9 cellular contexts compared by ENCODE assay signal in the genomic region with DNA sequence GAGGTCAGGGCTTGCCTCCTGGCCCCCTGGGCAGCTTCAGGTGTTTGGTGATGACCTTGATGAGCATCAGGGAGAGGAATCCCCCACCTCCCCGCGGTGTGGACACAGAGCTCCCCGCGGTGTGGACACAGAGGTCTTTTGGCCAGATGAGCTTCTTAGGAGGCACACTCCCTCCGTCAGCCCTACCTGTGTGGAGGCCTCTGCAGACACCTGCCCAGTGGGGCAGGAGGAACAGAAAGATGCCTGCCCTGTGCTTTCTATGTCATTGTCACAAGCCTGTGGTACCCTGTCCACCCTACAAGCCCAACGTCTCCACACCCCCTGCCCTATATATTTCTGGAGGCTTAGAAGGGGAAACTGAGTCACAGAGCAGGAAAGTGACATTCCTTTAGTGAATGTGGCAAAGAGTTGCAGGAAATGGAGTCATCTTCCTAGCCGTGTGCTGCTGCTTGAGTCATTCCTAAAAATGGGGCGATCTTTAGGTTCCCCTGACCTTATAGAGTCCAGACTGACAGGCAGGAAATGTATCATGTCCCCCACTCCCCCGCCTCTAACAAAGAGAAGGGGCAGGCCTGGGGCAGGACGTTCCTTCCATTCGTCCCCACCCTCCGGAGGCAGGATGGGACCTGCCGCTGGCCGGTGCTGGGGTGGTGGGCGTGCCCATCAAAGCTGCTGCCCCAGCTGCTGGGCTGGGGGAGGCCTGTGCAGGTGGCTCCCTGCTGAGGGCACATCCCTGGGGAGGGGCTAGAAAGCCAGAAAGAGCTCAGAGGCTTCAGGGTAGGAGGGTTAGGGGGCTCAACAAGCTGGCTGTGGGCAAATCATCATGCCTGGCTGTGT. TPM values are rescaled to one million over a fixed set of nuclear protein-coding genes. Genes with fewer than 3 reads are reported as not detected.
DNase-seq lines count a peak whose midpoint lies in the region; ATAC-seq and TF ChIP-seq lines count a peak whose summit lies in the region.
"Had no signal": no experiment of that assay in that cellular context is flagged by ENCODE, and none has a peak within 500 bp of the region (broad histone marks: within the 10 kb centered on the region; RNA-seq: fewer than 3 reads in every experiment).

No MANE protein-coding gene starts in this region.

- H3F3A ChIP-seq in GM23248 (ENCODE audit: insufficient read depth), result no peaks in the 10 kb centered on the region

- no peak overlapping the region for H3K27ac Mint-ChIP-seq in WTC11

- POLR2A ChIA-PET in WTC11 (lab: Charles Lee), result no interaction called here

- no peak overlapping the region for H3K4ac ChIP-seq in mesendoderm (ENCODE audit: low read depth, low read length)

- peaks cover 37% of the 10 kb centered on the region for H3K4me1 Mint-ChIP-seq in WTC11

- H3K9me2 ChIP-seq in GM23248 (ENCODE audit: insufficient read depth), result no peaks in the 10 kb centered on the region

- H3K9me3 ChIP-seq in BLaER1 (no peaks in the 10 kb centered on the region), GM23248 (ENCODE audit: low read depth) (no peaks in the 10 kb centered on the region)
- H3K9me3 ChIP-seq: tibial nerve had no signal

- no peak overlapping the region for H2AK5ac ChIP-seq in mesendoderm (ENCODE audit: low read length)

- H4K20me1 ChIP-seq in BLaER1 (peaks cover 35% of the 10 kb centered on the region), GM23248 (ENCODE audit: insufficient read depth) (no peaks in the 10 kb centered on the region)

- CTCF ChIA-PET in WTC11 (lab: Charles Lee), result interaction anchor here (1.0 to 1.4 kb wide), 4 partner anchors 8 to 34 kb away, joined by 3 to 6 read pairs (median 4); no protein-coding TSS in a partner anchor

- H3K79me2 ChIP-seq in GM23248 (ENCODE audit: insufficient read depth) (no peaks in the 10 kb centered on the region), mesendoderm (ENCODE audit: control insufficient read depth, insufficient read depth, low read length) (no peaks in the 10 kb centered on the region)

- H3K56ac ChIP-seq in mesendoderm (ENCODE audit: low read length), result peak overlapping the region; percentile 49

- TF ChIP-seq CTCF in WTC11 (IDR thresholded peaks at IDR 0.05), result no peak

- peak overlapping the region; percentile 56 for H3K4me3 Mint-ChIP-seq in WTC11

- in situ Hi-C loops in GM23248 (cut with MboI), result no loop called here

- no peaks in the 10 kb centered on the region for H3K9me3 Mint-ChIP-seq in WTC11

- peak overlapping the region; percentile 75; the same call in 1 of the 2 replicates for H3K9ac ChIP-seq in BLaER1
- no peak overlapping the region for H3K9ac ChIP-seq in GM23248
- no peak overlapping the region for H3K9ac ChIP-seq in mesendoderm (ENCODE audit: low read length)

- no peak overlapping the region for H4K5ac ChIP-seq in mesendoderm (ENCODE audit: low read length)

- no peaks in the 10 kb centered on the region for H3K36me3 Mint-ChIP-seq in WTC11

- no peak overlapping the region for H3K18ac ChIP-seq in mesendoderm (ENCODE audit: low read length)

- no peak overlapping the region for H2AFZ ChIP-seq in GM23248

- 43 to 48% methylated on average over 15 of the region's 15 CpGs for WGBS in GM23248 (ENCODE audit: low coverage in 1 of 2, low lambda C conversion rate in 2 of 2, missing lambda C conversion rate in 2 of 2), 2 experiments
- WGBS in mesendoderm (ENCODE audit: extremely low coverage, insufficient coverage, low lambda C conversion rate), result no CpG with 5 or more reads among the region's 15 CpGs

- no peaks in the 10 kb centered on the region for H3K79me1 ChIP-seq in mesendoderm (ENCODE audit: low read length)

- H4K8ac ChIP-seq in mesendoderm (ENCODE audit: low read depth, low read length), result no peak overlapping the region

- no peak overlapping the region for H2BK5ac ChIP-seq in mesendoderm (ENCODE audit: low read length)

- H3K27me3 ChIP-seq in BLaER1 (no peaks in the 10 kb centered on the region), GM23248 (replicated peaks; ENCODE audit: insufficient read depth) (no peaks in the 10 kb centered on the region), mesendoderm (ENCODE audit: insufficient read depth, low read length, poor library complexity) (no peaks in the 10 kb centered on the region)

- H3K27ac ChIP-seq in BLaER1, result peak overlapping the region; percentile 79; the same call in 1 of the 2 replicates
- H3K27ac ChIP-seq in GM23248, result no peak overlapping the region
- H3K27ac ChIP-seq in mesendoderm (ENCODE audit: low read depth, low read length), result no peak overlapping the region
- H3K27ac ChIP-seq: tibial nerve had no signal

- no peak overlapping the region for H2BK15ac ChIP-seq in mesendoderm (replicated peaks; ENCODE audit: low read depth)

- peak; percentile 24 for DNase-seq in GM23248
- DNase-seq in WTC11 (ENCODE audit: low spot score), result no peak
- no peak for DNase-seq in mesendoderm
- no peak for DNase-seq in amniotic stem cell (lab: John Stamatoyannopoulos, UW)
- DNase-seq in H4 (ENCODE audit: low spot score), result no peak
- DNase-seq in DMS79 (lab: John Stamatoyannopoulos, UW), result no peak

- no peak overlapping the region for H2BK120ac ChIP-seq in mesendoderm (ENCODE audit: low read depth, low read length)

- H3K4me2 ChIP-seq in BLaER1 (peak overlapping the region; percentile 99), GM23248 (ENCODE audit: unreplicated experiment) (no peak overlapping the region), mesendoderm (ENCODE audit: low read length) (no peak overlapping the region)

- H3K36me3 ChIP-seq in BLaER1 (no peaks in the 10 kb centered on the region), GM23248 (ENCODE audit: low read depth) (no peaks in the 10 kb centered on the region), mesendoderm (ENCODE audit: control insufficient read depth, insufficient read depth, low read length) (no peaks in the 10 kb centered on the region)
- H3K36me3 ChIP-seq: tibial nerve had no signal

- peaks cover 26% of the 10 kb centered on the region for H3K27me3 Mint-ChIP-seq in WTC11 (ENCODE audit: low read depth)

- ATAC-seq in WTC11, result peak; percentile 6; the same call in 1 of the 2 replicates
- no peak for ATAC-seq in GM19467 (IDR thresholded peaks at IDR 0.05; ENCODE audit: unreplicated experiment)

- H3K4me3 ChIP-seq in BLaER1, result peak overlapping the region; percentile 80
- H3K4me3 ChIP-seq in GM23248, result no peak overlapping the region
- H3K4me3 ChIP-seq in mesendoderm (ENCODE audit: low read length), result no peak overlapping the region

- H3K4me1 ChIP-seq in BLaER1, result peaks cover 96% of the 10 kb centered on the region
- H3K4me1 ChIP-seq in GM23248 (ENCODE audit: insufficient read depth), result 0 out of 2 replicates have a peak, but pooled peaks cover 6% of the 10 kb centered on the region
- peaks cover 7% of the 10 kb centered on the region for H3K4me1 ChIP-seq in mesendoderm (ENCODE audit: control insufficient read depth, low read depth, low read length)

- H3K23ac ChIP-seq in mesendoderm (ENCODE audit: low read length), result peak overlapping the region; percentile 93

TF ChIP-seq in WTC11, 78 proteins besides CTCF, POLR2A, EP300 and RAD21:
- TF ChIP-seq, protein P1, sequence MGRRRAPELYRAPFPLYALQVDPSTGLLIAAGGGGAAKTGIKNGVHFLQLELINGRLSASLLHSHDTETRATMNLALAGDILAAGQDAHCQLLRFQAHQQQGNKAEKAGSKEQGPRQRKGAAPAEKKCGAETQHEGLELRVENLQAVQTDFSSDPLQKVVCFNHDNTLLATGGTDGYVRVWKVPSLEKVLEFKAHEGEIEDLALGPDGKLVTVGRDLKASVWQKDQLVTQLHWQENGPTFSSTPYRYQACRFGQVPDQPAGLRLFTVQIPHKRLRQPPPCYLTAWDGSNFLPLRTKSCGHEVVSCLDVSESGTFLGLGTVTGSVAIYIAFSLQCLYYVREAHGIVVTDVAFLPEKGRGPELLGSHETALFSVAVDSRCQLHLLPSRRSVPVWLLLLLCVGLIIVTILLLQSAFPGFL (CRISPR knock-in tag; IDR thresholded peaks at IDR 0.05; ENCODE audit: borderline replicate concordance), result no peak
- TF ChIP-seq TEAD4 (CRISPR knock-in tag; IDR thresholded peaks at IDR 0.05), result no peak
- TF ChIP-seq ZNF423 (CRISPR knock-in tag; IDR thresholded peaks at IDR 0.05), result peak; percentile 12; the same call in 1 of the 2 replicates
TF ChIP-seq in WTC11: peak in this region for 1.

RNA-seq across cellular contexts. Expression of a gene that starts 1.0 kb away (rescaled TPM):
- 3.8 and 13.2 TPM in 2 replicates for total RNA-seq in GM23248 (2014; rRNA removed; shearing (Covaris generic))
- 6.5 and 7.0 TPM in 2 replicates for polyA plus RNA-seq in GM23248 (2016; fragmentation: Nextera tagmentation; extraction: Ambion mirVana)
- total RNA-seq in WTC11 (2021), result 6.3 to 8.3 TPM (median 7.9 TPM) in 3 replicates
- 7.3 TPM for polyA plus RNA-seq in mesendoderm (2013, experiment 1 of 2)
- 7.5 TPM for polyA plus RNA-seq in mesendoderm (2013, experiment 2 of 2)
- 4.7 and 5.8 TPM in 2 replicates for total RNA-seq in H4 (2014; rRNA removed; shearing (Covaris generic))

RNA-seq across cellular contexts. Expression of a gene that starts 47.5 kb away (rescaled TPM):
- 35.2 and 44.1 TPM in 2 replicates for total RNA-seq in GM23248 (2014; rRNA removed; shearing (Covaris generic))
- polyA plus RNA-seq in GM23248 (2016; fragmentation: Nextera tagmentation; extraction: Ambion mirVana), result 39.4 and 41.7 TPM in 2 replicates
- total RNA-seq in WTC11 (2021), result 48.0 to 55.2 TPM (median 52.7 TPM) in 3 replicates
- polyA plus RNA-seq in mesendoderm (2013, experiment 1 of 2), result 40.5 TPM
- polyA plus RNA-seq in mesendoderm (2013, experiment 2 of 2), result 39.9 TPM
- 57.9 and 72.0 TPM in 2 replicates for total RNA-seq in H4 (2014; rRNA removed; shearing (Covaris generic))

RNA-seq across cellular contexts. Expression of a gene that starts 47.6 kb away (rescaled TPM):
- total RNA-seq in GM23248 (2014; rRNA removed; shearing (Covaris generic)), result 310 and 390 TPM in 2 replicates
- polyA plus RNA-seq in GM23248 (2016; fragmentation: Nextera tagmentation; extraction: Ambion mirVana), result 564 and 566 TPM in 2 replicates
- 578 to 618 TPM (median 606 TPM) in 3 replicates for total RNA-seq in WTC11 (2021)
- 818 TPM for polyA plus RNA-seq in mesendoderm (2013, experiment 1 of 2)
- 789 TPM for polyA plus RNA-seq in mesendoderm (2013, experiment 2 of 2)
- 685 and 712 TPM in 2 replicates for total RNA-seq in H4 (2014; rRNA removed; shearing (Covaris generic))
